7 cellular contexts compared by ENCODE assay signal in the genomic region with DNA sequence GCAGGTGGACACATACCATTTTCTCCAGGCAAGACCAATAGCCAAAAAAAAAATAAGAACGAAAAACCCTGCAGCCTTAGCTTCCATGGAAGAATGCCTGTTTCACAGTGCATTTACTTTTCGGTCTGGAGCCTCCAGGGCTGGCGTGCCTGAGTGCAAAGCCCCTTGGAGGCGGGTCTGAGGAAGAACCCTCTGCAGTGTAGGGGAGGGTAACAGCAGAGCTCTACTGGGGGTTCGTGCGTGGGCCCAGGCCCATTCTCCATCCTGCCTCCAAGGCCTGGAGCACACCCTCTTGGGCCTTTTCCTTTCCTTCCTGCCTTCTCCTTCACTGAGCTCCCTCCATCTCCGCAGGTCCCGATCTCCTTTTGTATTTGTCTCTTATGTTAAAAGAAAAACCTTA.
"Had no signal": no experiment of that assay in that cellular context is flagged by ENCODE, and none has a peak within 500 bp of the region (broad histone marks: within the 10 kb centered on the region; RNA-seq: fewer than 3 reads in every experiment).

No MANE protein-coding gene starts in this region.

- H3K9me3 ChIP-seq: HAP-1 had no signal

- H3K4me1 ChIP-seq: HAP-1 had no signal

- H3K4me3 Mint-ChIP-seq: HFFc6, IgD-negative memory B cell had no signal

- H3K9me3 Mint-ChIP-seq: HFFc6 had no signal

- H3K4me3 ChIP-seq: HAP-1 had no signal

- H3K27ac Mint-ChIP-seq: HFFc6, IgD-negative memory B cell had no signal

- H3K27ac ChIP-seq: HL-60 had no signal

- H3K36me3 ChIP-seq: HAP-1 had no signal

- DNase-seq: GOT3, H7, HFFc6, KBM-7 had no signal

- H3K36me3 Mint-ChIP-seq: IgD-negative memory B cell had no signal

- H3K27me3 Mint-ChIP-seq: IgD-negative memory B cell had no signal
